Comparison of ENCODE assay signal across 35 cellular contexts in genomic region chr1:159247266-159247665, GRCh38. TPM values are rescaled to one million over a fixed set of nuclear protein-coding genes. Genes with fewer than 3 reads are reported as not detected.
"Had no signal": no experiment of that assay in that cellular context is flagged by ENCODE, and none has a peak within 500 bp of the region (broad histone marks: within the 10 kb centered on the region; RNA-seq: fewer than 3 reads in every experiment).

No MANE protein-coding gene starts in this region.

- H3K4me1 ChIP-seq: colonic mucosa, heart left ventricle, neural progenitor cell, parathyroid adenoma, psoas muscle, right atrium auricular region, stomach, thyroid gland, upper lobe of left lung had no signal

- H2AFZ ChIP-seq: neural progenitor cell, parathyroid adenoma had no signal

- DNase-seq: activated CD4-positive, alpha-beta memory T cell treated with anti-CD3 and anti-CD28 coated beads, Interleukin-2, amount 10 ng/mL, durations not matched to agents 7 days and 5 days; activated CD4-positive, alpha-beta T cell treated with anti-CD3 and anti-CD28 coated beads for 1 hour; activated CD4-positive, alpha-beta T cell treated with anti-CD3 and anti-CD28 coated beads, Interleukin-2, amount 10 ng/mL, durations not matched to agents 7 days and 5 days; activated CD8-positive, alpha-beta memory T cell treated with anti-CD3 and anti-CD28 coated beads, Interleukin-2, amount 50 U/mL, for 48 hours; activated gamma-delta T cell treated with Interleukin-2 at 50 U/mL for 16 hours; activated naive CD8-positive, alpha-beta T cell treated with anti-CD3 and anti-CD28 coated beads, Interleukin-2, amount 50 U/mL, for 24 hours; activated T-cell treated with anti-CD3 and anti-CD28 coated beads, Interleukin-2, amount 50 U/mL, for 24 hours; cerebellar nuclear complex; colonic mucosa; effector memory CD4-positive, alpha-beta T cell; foreskin fibroblast; heart left ventricle; hypothalamus; immature natural killer cell; mesenchymal stem cell; naive thymus-derived CD8-positive, alpha-beta T cell; occipital lobe; psoas muscle; stimulated activated CD4-positive, alpha-beta T cell treated with anti-CD3 and anti-CD28 coated beads, Interleukin-15, amount 100 ng/mL, for 24 hours; stimulated activated CD4-positive, alpha-beta T cell treated with anti-CD3 and anti-CD28 coated beads, Interleukin-2, amount 100 ng/mL, for 24 hours; stimulated activated naive B cell treated with anti-CD40 and anti-IgM and Interleukin-4, amounts not matched to agents 10 μg/mL and 1 μg/mL and 100 μg/mL, for 72 hours; stomach; T-helper 17 cell; T1000; thyroid gland; upper lobe of left lung had no signal

- H3K9ac ChIP-seq: neural progenitor cell, parathyroid adenoma had no signal

- H3K4me1 Mint-ChIP-seq: activated CD4-positive, alpha-beta memory T cell treated with anti-CD3 and anti-CD28 coated beads, Interleukin-2, amount 10 ng/mL, durations not matched to agents 7 days and 5 days; activated CD4-positive, alpha-beta T cell treated with anti-CD3 and anti-CD28 coated beads, Interleukin-2, amount 10 ng/mL, durations not matched to agents 7 days and 5 days; activated naive CD4-positive, alpha-beta T cell treated with anti-CD3 and anti-CD28 coated beads, Interleukin-2, amount 50 U/mL, for 24 hours; activated naive CD8-positive, alpha-beta T cell treated with anti-CD3 and anti-CD28 coated beads, Interleukin-2, amount 50 U/mL, for 24 hours; activated T-helper 17 cell treated with anti-CD3 and anti-CD28 coated beads, Interleukin-2, amount 50 U/mL, for 72 hours; immature natural killer cell; naive thymus-derived CD8-positive, alpha-beta T cell; neural progenitor cell; stimulated activated naive B cell treated with anti-CD40 and anti-IgM and Interleukin-4, amounts not matched to agents 10 μg/mL and 1 μg/mL and 100 μg/mL, for 72 hours; T-helper 17 cell had no signal

- H3K9me3 Mint-ChIP-seq: activated CD4-positive, alpha-beta memory T cell treated with anti-CD3 and anti-CD28 coated beads, Interleukin-2, amount 10 ng/mL, durations not matched to agents 7 days and 5 days; activated naive CD4-positive, alpha-beta T cell treated with anti-CD3 and anti-CD28 coated beads, Interleukin-2, amount 50 U/mL, for 24 hours; activated T-cell treated with anti-CD3 and anti-CD28 coated beads, Interleukin-2, amount 50 U/mL, for 24 hours; neural progenitor cell had no signal

- H3K4me3 Mint-ChIP-seq: activated CD4-positive, alpha-beta memory T cell treated with anti-CD3 and anti-CD28 coated beads, Interleukin-2, amount 10 ng/mL, durations not matched to agents 7 days and 5 days; activated CD4-positive, alpha-beta T cell treated with anti-CD3 and anti-CD28 coated beads, Interleukin-2, amount 10 ng/mL, durations not matched to agents 7 days and 5 days; activated naive CD4-positive, alpha-beta T cell treated with anti-CD3 and anti-CD28 coated beads, Interleukin-2, amount 50 U/mL, for 24 hours; activated naive CD8-positive, alpha-beta T cell treated with anti-CD3 and anti-CD28 coated beads, Interleukin-2, amount 50 U/mL, for 24 hours; activated T-cell treated with anti-CD3 and anti-CD28 coated beads, Interleukin-2, amount 50 U/mL, for 24 hours; activated T-helper 17 cell treated with anti-CD3 and anti-CD28 coated beads, Interleukin-2, amount 50 U/mL, for 72 hours; immature natural killer cell; naive thymus-derived CD8-positive, alpha-beta T cell; neural progenitor cell; stimulated activated naive B cell treated with anti-CD40 and anti-IgM and Interleukin-4, amounts not matched to agents 10 μg/mL and 1 μg/mL and 100 μg/mL, for 72 hours; T-helper 17 cell; WTC11 had no signal

- H3K79me2 ChIP-seq: parathyroid adenoma had no signal

- H3K4me2 ChIP-seq: neural progenitor cell had no signal

- H3K9me3 ChIP-seq: colonic mucosa, psoas muscle, thyroid gland had no signal

- H3K27ac ChIP-seq: cardiac muscle cell, colonic mucosa, heart left ventricle, neural progenitor cell, parathyroid adenoma, psoas muscle, right atrium auricular region, stomach, thyroid gland, upper lobe of left lung had no signal

- H3K27me3 ChIP-seq: cardiac muscle cell, colonic mucosa, heart left ventricle, neural progenitor cell, right atrium auricular region, stomach, thyroid gland, upper lobe of left lung had no signal

- H3K36me3 ChIP-seq: cardiac muscle cell, colonic mucosa, heart left ventricle, neural progenitor cell, right atrium auricular region, stomach, thyroid gland, upper lobe of left lung had no signal

- H3K27ac Mint-ChIP-seq: activated CD4-positive, alpha-beta memory T cell treated with anti-CD3 and anti-CD28 coated beads, Interleukin-2, amount 10 ng/mL, durations not matched to agents 7 days and 5 days; activated CD4-positive, alpha-beta T cell treated with anti-CD3 and anti-CD28 coated beads, Interleukin-2, amount 10 ng/mL, durations not matched to agents 7 days and 5 days; activated naive CD4-positive, alpha-beta T cell treated with anti-CD3 and anti-CD28 coated beads, Interleukin-2, amount 50 U/mL, for 24 hours; activated naive CD8-positive, alpha-beta T cell treated with anti-CD3 and anti-CD28 coated beads, Interleukin-2, amount 50 U/mL, for 24 hours; activated T-cell treated with anti-CD3 and anti-CD28 coated beads, Interleukin-2, amount 50 U/mL, for 24 hours; activated T-helper 17 cell treated with anti-CD3 and anti-CD28 coated beads, Interleukin-2, amount 50 U/mL, for 72 hours; immature natural killer cell; neural progenitor cell; stimulated activated naive B cell treated with anti-CD40 and anti-IgM and Interleukin-4, amounts not matched to agents 10 μg/mL and 1 μg/mL and 100 μg/mL, for 72 hours; T-helper 17 cell; WTC11 had no signal

- H3K4me3 ChIP-seq: cardiac muscle cell, colonic mucosa, heart left ventricle, neural progenitor cell, psoas muscle, right atrium auricular region, stomach, thyroid gland, upper lobe of left lung had no signal

- H3K36me3 Mint-ChIP-seq: immature natural killer cell; neural progenitor cell; stimulated activated naive B cell treated with anti-CD40 and anti-IgM and Interleukin-4, amounts not matched to agents 10 μg/mL and 1 μg/mL and 100 μg/mL, for 72 hours; WTC11 had no signal

RNA-seq across cellular contexts. Expression of gene ACKR1, which starts 42.6 kb away (rescaled TPM):
- total RNA-seq: activated CD4-positive, alpha-beta memory T cell treated with anti-CD3 and anti-CD28 coated beads, Interleukin-2, amount 10 ng/mL, durations not matched to agents 7 days and 5 days; activated CD4-positive, alpha-beta T cell treated with anti-CD3 and anti-CD28 coated beads, Interleukin-2, amount 10 ng/mL, durations not matched to agents 7 days and 5 days; activated T-helper 17 cell treated with anti-CD3 and anti-CD28 coated beads, Interleukin-2, amount 50 U/mL, for 72 hours; dermis microvascular lymphatic vessel endothelial cell; kidney epithelial cell; naive thymus-derived CD8-positive, alpha-beta T cell; T-helper 17 cell had no signal

RNA-seq across cellular contexts. Expression of gene FCER1A, which starts 54.9 kb away (rescaled TPM):
- total RNA-seq: activated CD4-positive, alpha-beta memory T cell treated with anti-CD3 and anti-CD28 coated beads, Interleukin-2, amount 10 ng/mL, durations not matched to agents 7 days and 5 days; activated CD4-positive, alpha-beta T cell treated with anti-CD3 and anti-CD28 coated beads, Interleukin-2, amount 10 ng/mL, durations not matched to agents 7 days and 5 days; activated T-helper 17 cell treated with anti-CD3 and anti-CD28 coated beads, Interleukin-2, amount 50 U/mL, for 72 hours; cardiac muscle cell; dermis microvascular lymphatic vessel endothelial cell; kidney epithelial cell; naive thymus-derived CD8-positive, alpha-beta T cell; WTC11 had no signal
